8 cellular contexts compared by ENCODE assay signal in the genomic region with DNA sequence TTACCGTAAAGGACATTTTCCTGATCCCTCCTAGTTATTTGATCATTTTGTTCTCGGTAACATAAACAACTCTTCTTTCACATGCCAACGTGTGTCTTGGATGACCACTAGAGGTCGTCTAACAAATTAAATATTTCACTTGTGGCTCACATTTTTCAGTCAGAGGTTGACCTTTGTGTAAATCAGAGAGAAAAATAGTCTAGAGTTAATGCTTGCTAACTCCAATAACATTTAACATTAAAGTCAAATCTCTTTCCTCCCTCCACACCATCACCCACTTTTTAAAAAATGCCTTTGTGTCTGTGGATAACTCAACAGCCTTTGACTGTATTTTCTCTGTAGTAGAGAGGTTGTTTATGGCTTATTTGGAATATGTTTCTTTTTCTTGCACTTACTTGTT.
DNase-seq lines count a peak whose midpoint lies in the region; ATAC-seq, FAIRE-seq and TF ChIP-seq lines count a peak whose summit lies in the region.

No MANE protein-coding gene starts in this region.

- peak; percentile 34 to 69 (median 54) for TF ChIP-seq CTCF in pancreas (IDR thresholded peaks at IDR 0.05)

- WGBS in pancreas, 2 donors: 1% methylated on average over 4 of the region's 4 CpGs

- no peaks in the 10 kb centered on the region for H3K9me3 ChIP-seq in pancreas

- ATAC-seq in GM21367 (IDR thresholded peaks at IDR 0.05; ENCODE audit: unreplicated experiment) (peak; percentile 61), pancreas (peak; percentile 51 to 67 (median 59)), HG03039 (IDR thresholded peaks at IDR 0.05; ENCODE audit: unreplicated experiment) (no peak)

- peak overlapping the region in 1 of 4 donors; percentile 4 for H3K27ac ChIP-seq in pancreas

- DNase-seq in EL: peak; percentile 63
- peak; percentile 35 for DNase-seq in Jurkat, Clone E6-1 (ENCODE audit: low read depth, low spot score)
- peak; percentile 53 for DNase-seq in SKM-1 (lab: John Stamatoyannopoulos, UW; ENCODE audit: unreplicated experiment)
- peak; percentile 80 for DNase-seq in fibroblast of peridontal ligament (ENCODE audit: extremely low read depth)
- peak in 1 of 6 donors; percentile 17 for DNase-seq in pancreas
- no peak for DNase-seq in NCI-H2107 (lab: John Stamatoyannopoulos, UW)

- no peaks in the 10 kb centered on the region for H3K27me3 ChIP-seq in pancreas

- H3K4me3 ChIP-seq in Jurkat, Clone E6-1 (ENCODE audit: low read length): no peak overlapping the region
- no peak overlapping the region for H3K4me3 ChIP-seq in pancreas

- no peaks in the 10 kb centered on the region for H3K36me3 ChIP-seq in pancreas

- intact Hi-C loops in pancreas (cut with DNase I): no loop called here

- peaks cover 18 to 54% (median 45%) of the 10 kb centered on the region in 3 donors for H3K4me1 ChIP-seq in pancreas

- FAIRE-seq in pancreas (lab: Jason Lieb, UNC): peak; percentile 90
